In the genomic region with DNA sequence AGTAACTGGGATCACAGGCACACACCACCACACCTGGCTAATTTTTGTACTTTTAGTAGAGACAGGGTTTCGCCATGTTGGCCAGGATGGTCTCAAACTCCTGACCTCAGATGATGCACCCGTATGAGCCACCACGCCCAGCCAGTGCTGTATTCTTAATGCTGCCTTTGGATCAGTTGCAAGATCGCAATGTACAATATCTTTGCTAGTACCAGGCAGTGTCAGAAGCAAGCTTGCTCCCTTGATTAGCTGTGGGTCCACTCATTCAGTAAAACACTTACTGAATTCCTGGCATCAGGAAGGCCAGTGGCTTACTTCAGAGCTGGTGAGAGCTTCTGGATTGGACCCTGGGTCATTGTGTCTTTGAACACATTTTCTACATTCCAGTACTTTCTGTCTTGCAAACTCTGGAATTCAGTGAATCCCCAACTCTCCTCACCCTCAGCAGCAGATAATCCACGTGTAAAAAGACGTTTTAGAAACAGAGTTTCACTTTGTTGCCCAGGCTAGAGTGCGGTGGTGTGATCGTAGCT, we compare ENCODE assay signal across 17 cellular contexts.
"Had no signal": no experiment of that assay in that cellular context is flagged by ENCODE, and none has a peak within 500 bp of the region (broad histone marks: within the 10 kb centered on the region; RNA-seq: fewer than 3 reads in every experiment).

No MANE protein-coding gene starts in this region.

- H3K9me3 Mint-ChIP-seq: activated CD4-positive, alpha-beta T cell treated with anti-CD3 and anti-CD28 coated beads, Interleukin-2, amount 10 ng/mL, durations not matched to agents 7 days and 5 days had no signal

- H3K27me3 ChIP-seq: breast epithelium, hepatocyte, pancreas, thyroid gland had no signal

- H3K4me1 Mint-ChIP-seq: activated CD4-positive, alpha-beta T cell treated with anti-CD3 and anti-CD28 coated beads, Interleukin-2, amount 10 ng/mL, durations not matched to agents 7 days and 5 days; activated naive CD8-positive, alpha-beta T cell treated with anti-CD3 and anti-CD28 coated beads for 36 hours; stimulated activated naive B cell treated with anti-CD40 and anti-IgM and Interleukin-4, amounts not matched to agents 10 μg/mL and 1 μg/mL and 100 μg/mL, for 72 hours had no signal

- H3K9me3 ChIP-seq: breast epithelium, pancreas, thyroid gland had no signal

- ATAC-seq: activated T-cell treated with anti-CD3 and anti-CD28 coated beads, Interleukin-2, amount 50 U/mL, for 72 hours; effector memory CD8-positive, alpha-beta T cell; pancreas; stimulated activated naive B cell treated with anti-CD40 and anti-IgM and Interleukin-4, amounts not matched to agents 10 μg/mL and 1 μg/mL and 100 μg/mL, for 72 hours had no signal

- H3K27me3 Mint-ChIP-seq: activated CD4-positive, alpha-beta T cell treated with anti-CD3 and anti-CD28 coated beads, Interleukin-2, amount 10 ng/mL, durations not matched to agents 7 days and 5 days; activated naive CD8-positive, alpha-beta T cell treated with anti-CD3 and anti-CD28 coated beads for 36 hours; effector memory CD8-positive, alpha-beta T cell; stimulated activated naive B cell treated with anti-CD40 and anti-IgM and Interleukin-4, amounts not matched to agents 10 μg/mL and 1 μg/mL and 100 μg/mL, for 72 hours had no signal

- H3K4me3 Mint-ChIP-seq: activated CD4-positive, alpha-beta T cell treated with anti-CD3 and anti-CD28 coated beads, Interleukin-2, amount 10 ng/mL, durations not matched to agents 7 days and 5 days; activated naive CD8-positive, alpha-beta T cell treated with anti-CD3 and anti-CD28 coated beads for 36 hours; activated T-cell treated with anti-CD3 and anti-CD28 coated beads, Interleukin-2, amount 50 U/mL, for 72 hours; effector memory CD8-positive, alpha-beta T cell; stimulated activated naive B cell treated with anti-CD40 and anti-IgM and Interleukin-4, amounts not matched to agents 10 μg/mL and 1 μg/mL and 100 μg/mL, for 72 hours; T-helper 2 cell treated with Interferon-gamma antibody and Interleukin-4, amounts not matched to agents 5 μg/mL and 100 μg/mL, for 36 hours had no signal

- H3K4me3 ChIP-seq: breast epithelium, hepatocyte, pancreas, thyroid gland had no signal

- H3K4me1 ChIP-seq: breast epithelium, pancreas, thyroid gland had no signal

- H3K36me3 ChIP-seq: breast epithelium, pancreas, thyroid gland had no signal

- H3K36me3 Mint-ChIP-seq: activated naive CD8-positive, alpha-beta T cell treated with anti-CD3 and anti-CD28 coated beads for 36 hours; stimulated activated naive B cell treated with anti-CD40 and anti-IgM and Interleukin-4, amounts not matched to agents 10 μg/mL and 1 μg/mL and 100 μg/mL, for 72 hours had no signal

- H3K27ac ChIP-seq: breast epithelium, epithelial cell of prostate, hepatocyte, pancreas, thyroid gland had no signal

- H3K27ac Mint-ChIP-seq: activated CD4-positive, alpha-beta T cell treated with anti-CD3 and anti-CD28 coated beads, Interleukin-2, amount 10 ng/mL, durations not matched to agents 7 days and 5 days; activated naive CD8-positive, alpha-beta T cell treated with anti-CD3 and anti-CD28 coated beads for 36 hours; activated T-cell treated with anti-CD3 and anti-CD28 coated beads, Interleukin-2, amount 50 U/mL, for 72 hours; effector memory CD8-positive, alpha-beta T cell; stimulated activated naive B cell treated with anti-CD40 and anti-IgM and Interleukin-4, amounts not matched to agents 10 μg/mL and 1 μg/mL and 100 μg/mL, for 72 hours; T-helper 2 cell treated with Interferon-gamma antibody and Interleukin-4, amounts not matched to agents 5 μg/mL and 100 μg/mL, for 36 hours had no signal

- DNase-seq: activated CD4-positive, alpha-beta T cell treated with anti-CD3 and anti-CD28 coated beads, Interleukin-2, amount 10 ng/mL, durations not matched to agents 7 days and 5 days; activated CD4-positive, CD25-positive, alpha-beta regulatory T cell; activated CD8-positive, alpha-beta memory T cell treated with anti-CD3 and anti-CD28 coated beads, Interleukin-2, amount 50 U/mL, for 48 hours; activated gamma-delta T cell treated with Interleukin-2 at 50 U/mL for 16 hours; activated naive CD8-positive, alpha-beta T cell treated with anti-CD3 and anti-CD28 coated beads for 36 hours; activated T-cell treated with anti-CD3 and anti-CD28 coated beads, Interleukin-2, amount 50 U/mL, for 72 hours; dermis blood vessel endothelial cell; effector memory CD8-positive, alpha-beta T cell; pancreas; stimulated activated CD4-positive, alpha-beta T cell treated with anti-CD3 and anti-CD28 coated beads, Interleukin-15, amount 100 ng/mL, for 24 hours; stimulated activated CD4-positive, alpha-beta T cell treated with anti-CD3 and anti-CD28 coated beads, Interleukin-4, amount 100 ng/mL, for 1 hour; stimulated activated naive B cell treated with anti-CD40 and anti-IgM and Interleukin-4, amounts not matched to agents 10 μg/mL and 1 μg/mL and 100 μg/mL, for 72 hours; thyroid gland had no signal
